In the genomic region with DNA sequence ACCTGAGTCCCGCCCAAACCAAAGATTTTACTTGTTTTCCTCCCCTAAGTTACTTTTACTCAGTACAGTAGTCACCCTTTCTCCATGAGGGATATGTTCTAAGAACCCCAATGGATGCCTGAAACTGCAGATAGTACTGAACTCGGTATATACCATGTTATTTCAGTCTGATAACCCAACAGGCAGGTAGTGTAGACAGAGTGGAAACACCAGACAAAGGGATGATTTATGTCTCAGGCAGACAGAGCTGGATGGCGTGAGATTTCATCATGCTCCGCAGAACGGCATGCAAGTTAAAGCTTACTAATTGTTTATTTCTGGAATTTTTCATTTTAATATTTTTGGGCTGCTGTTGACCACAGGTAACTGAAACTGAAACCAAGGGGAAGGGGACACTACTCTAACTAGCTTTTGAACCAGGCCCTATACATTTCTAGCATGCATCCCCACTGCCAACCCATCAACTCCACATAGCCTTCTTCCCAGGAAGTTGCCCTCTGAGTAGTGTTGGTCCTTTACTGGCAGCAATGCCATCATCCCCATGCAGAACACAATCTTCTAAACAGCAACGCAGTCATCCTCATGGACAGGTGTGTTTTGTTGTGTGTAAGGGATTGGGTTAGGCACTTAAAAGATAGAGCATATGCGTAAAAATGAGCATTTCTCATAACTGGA, we compare ENCODE assay signal across 1 cellular context.
TF ChIP-seq lines count a peak whose summit lies in the region.

No MANE protein-coding gene starts in this region.

TF ChIP-seq in K562, 482 proteins besides CTCF, POLR2A, EP300 and RAD21 (continued from another document and continues in another):
- TF ChIP-seq, protein P1, sequence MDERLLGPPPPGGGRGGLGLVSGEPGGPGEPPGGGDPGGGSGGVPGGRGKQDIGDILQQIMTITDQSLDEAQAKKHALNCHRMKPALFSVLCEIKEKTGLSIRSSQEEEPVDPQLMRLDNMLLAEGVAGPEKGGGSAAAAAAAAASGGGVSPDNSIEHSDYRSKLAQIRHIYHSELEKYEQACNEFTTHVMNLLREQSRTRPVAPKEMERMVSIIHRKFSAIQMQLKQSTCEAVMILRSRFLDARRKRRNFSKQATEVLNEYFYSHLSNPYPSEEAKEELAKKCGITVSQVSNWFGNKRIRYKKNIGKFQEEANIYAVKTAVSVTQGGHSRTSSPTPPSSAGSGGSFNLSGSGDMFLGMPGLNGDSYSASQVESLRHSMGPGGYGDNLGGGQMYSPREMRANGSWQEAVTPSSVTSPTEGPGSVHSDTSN (CRISPR knock-in tag; IDR thresholded peaks at IDR 0.05; ENCODE audit: low read depth), result peak; percentile 66
- TF ChIP-seq, protein P1 (tag; conservative IDR thresholded peaks at IDR 0.05; ENCODE audit: low read depth), result peak; percentile 96
- TF ChIP-seq MYC (IDR thresholded peaks at IDR 0.05; ENCODE audit: low read depth, low read length), result peak; percentile 38
- no peak for TF ChIP-seq MYC (CRISPR knock-in tag; IDR thresholded peaks at IDR 0.05; ENCODE audit: borderline replicate concordance, low read depth)
- TF ChIP-seq, protein P2, sequence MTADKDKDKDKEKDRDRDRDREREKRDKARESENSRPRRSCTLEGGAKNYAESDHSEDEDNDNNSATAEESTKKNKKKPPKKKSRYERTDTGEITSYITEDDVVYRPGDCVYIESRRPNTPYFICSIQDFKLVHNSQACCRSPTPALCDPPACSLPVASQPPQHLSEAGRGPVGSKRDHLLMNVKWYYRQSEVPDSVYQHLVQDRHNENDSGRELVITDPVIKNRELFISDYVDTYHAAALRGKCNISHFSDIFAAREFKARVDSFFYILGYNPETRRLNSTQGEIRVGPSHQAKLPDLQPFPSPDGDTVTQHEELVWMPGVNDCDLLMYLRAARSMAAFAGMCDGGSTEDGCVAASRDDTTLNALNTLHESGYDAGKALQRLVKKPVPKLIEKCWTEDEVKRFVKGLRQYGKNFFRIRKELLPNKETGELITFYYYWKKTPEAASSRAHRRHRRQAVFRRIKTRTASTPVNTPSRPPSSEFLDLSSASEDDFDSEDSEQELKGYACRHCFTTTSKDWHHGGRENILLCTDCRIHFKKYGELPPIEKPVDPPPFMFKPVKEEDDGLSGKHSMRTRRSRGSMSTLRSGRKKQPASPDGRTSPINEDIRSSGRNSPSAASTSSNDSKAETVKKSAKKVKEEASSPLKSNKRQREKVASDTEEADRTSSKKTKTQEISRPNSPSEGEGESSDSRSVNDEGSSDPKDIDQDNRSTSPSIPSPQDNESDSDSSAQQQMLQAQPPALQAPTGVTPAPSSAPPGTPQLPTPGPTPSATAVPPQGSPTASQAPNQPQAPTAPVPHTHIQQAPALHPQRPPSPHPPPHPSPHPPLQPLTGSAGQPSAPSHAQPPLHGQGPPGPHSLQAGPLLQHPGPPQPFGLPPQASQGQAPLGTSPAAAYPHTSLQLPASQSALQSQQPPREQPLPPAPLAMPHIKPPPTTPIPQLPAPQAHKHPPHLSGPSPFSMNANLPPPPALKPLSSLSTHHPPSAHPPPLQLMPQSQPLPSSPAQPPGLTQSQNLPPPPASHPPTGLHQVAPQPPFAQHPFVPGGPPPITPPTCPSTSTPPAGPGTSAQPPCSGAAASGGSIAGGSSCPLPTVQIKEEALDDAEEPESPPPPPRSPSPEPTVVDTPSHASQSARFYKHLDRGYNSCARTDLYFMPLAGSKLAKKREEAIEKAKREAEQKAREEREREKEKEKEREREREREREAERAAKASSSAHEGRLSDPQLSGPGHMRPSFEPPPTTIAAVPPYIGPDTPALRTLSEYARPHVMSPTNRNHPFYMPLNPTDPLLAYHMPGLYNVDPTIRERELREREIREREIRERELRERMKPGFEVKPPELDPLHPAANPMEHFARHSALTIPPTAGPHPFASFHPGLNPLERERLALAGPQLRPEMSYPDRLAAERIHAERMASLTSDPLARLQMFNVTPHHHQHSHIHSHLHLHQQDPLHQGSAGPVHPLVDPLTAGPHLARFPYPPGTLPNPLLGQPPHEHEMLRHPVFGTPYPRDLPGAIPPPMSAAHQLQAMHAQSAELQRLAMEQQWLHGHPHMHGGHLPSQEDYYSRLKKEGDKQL (CRISPR knock-in tag; IDR thresholded peaks at IDR 0.05; ENCODE audit: borderline replicate concordance), result no peak
- TF ChIP-seq TAF15 (IDR thresholded peaks at IDR 0.05; ENCODE audit: low read depth, low read length), result no peak
- TF ChIP-seq, protein P3, sequence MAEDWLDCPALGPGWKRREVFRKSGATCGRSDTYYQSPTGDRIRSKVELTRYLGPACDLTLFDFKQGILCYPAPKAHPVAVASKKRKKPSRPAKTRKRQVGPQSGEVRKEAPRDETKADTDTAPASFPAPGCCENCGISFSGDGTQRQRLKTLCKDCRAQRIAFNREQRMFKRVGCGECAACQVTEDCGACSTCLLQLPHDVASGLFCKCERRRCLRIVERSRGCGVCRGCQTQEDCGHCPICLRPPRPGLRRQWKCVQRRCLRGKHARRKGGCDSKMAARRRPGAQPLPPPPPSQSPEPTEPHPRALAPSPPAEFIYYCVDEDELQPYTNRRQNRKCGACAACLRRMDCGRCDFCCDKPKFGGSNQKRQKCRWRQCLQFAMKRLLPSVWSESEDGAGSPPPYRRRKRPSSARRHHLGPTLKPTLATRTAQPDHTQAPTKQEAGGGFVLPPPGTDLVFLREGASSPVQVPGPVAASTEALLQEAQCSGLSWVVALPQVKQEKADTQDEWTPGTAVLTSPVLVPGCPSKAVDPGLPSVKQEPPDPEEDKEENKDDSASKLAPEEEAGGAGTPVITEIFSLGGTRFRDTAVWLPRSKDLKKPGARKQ (CRISPR knock-in tag; IDR thresholded peaks at IDR 0.05), result no peak
- TF ChIP-seq, protein P4, sequence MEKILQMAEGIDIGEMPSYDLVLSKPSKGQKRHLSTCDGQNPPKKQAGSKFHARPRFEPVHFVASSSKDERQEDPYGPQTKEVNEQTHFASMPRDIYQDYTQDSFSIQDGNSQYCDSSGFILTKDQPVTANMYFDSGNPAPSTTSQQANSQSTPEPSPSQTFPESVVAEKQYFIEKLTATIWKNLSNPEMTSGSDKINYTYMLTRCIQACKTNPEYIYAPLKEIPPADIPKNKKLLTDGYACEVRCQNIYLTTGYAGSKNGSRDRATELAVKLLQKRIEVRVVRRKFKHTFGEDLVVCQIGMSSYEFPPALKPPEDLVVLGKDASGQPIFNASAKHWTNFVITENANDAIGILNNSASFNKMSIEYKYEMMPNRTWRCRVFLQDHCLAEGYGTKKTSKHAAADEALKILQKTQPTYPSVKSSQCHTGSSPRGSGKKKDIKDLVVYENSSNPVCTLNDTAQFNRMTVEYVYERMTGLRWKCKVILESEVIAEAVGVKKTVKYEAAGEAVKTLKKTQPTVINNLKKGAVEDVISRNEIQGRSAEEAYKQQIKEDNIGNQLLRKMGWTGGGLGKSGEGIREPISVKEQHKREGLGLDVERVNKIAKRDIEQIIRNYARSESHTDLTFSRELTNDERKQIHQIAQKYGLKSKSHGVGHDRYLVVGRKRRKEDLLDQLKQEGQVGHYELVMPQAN (IDR thresholded peaks at IDR 0.05; ENCODE audit: borderline replicate concordance), result no peak
- TF ChIP-seq, protein P5, sequence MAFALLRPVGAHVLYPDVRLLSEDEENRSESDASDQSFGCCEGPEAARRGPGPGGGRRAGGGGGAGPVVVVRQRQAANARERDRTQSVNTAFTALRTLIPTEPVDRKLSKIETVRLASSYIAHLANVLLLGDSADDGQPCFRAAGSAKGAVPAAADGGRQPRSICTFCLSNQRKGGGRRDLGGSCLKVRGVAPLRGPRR (CRISPR knock-in tag; IDR thresholded peaks at IDR 0.05), result no peak
- TF ChIP-seq CEBPB (tag; IDR thresholded peaks at IDR 0.05), result 0 out of 2 replicates have a peak, but pooled peaks have one; percentile 27
- TF ChIP-seq, protein P6, sequence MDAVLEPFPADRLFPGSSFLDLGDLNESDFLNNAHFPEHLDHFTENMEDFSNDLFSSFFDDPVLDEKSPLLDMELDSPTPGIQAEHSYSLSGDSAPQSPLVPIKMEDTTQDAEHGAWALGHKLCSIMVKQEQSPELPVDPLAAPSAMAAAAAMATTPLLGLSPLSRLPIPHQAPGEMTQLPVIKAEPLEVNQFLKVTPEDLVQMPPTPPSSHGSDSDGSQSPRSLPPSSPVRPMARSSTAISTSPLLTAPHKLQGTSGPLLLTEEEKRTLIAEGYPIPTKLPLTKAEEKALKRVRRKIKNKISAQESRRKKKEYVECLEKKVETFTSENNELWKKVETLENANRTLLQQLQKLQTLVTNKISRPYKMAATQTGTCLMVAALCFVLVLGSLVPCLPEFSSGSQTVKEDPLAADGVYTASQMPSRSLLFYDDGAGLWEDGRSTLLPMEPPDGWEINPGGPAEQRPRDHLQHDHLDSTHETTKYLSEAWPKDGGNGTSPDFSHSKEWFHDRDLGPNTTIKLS (IDR thresholded peaks at IDR 0.05; ENCODE audit: borderline replicate concordance, low read depth), result no peak
- no peak for TF ChIP-seq PCBP2 (IDR thresholded peaks at IDR 0.05; ENCODE audit: low read depth, low read length, poor library complexity, severe bottlenecking)
- TF ChIP-seq EHMT2 (IDR thresholded peaks at IDR 0.05), result no peak
- no peak for TF ChIP-seq ETV5 (CRISPR knock-in tag; IDR thresholded peaks at IDR 0.05; ENCODE audit: low read depth)
- TF ChIP-seq, protein P7, sequence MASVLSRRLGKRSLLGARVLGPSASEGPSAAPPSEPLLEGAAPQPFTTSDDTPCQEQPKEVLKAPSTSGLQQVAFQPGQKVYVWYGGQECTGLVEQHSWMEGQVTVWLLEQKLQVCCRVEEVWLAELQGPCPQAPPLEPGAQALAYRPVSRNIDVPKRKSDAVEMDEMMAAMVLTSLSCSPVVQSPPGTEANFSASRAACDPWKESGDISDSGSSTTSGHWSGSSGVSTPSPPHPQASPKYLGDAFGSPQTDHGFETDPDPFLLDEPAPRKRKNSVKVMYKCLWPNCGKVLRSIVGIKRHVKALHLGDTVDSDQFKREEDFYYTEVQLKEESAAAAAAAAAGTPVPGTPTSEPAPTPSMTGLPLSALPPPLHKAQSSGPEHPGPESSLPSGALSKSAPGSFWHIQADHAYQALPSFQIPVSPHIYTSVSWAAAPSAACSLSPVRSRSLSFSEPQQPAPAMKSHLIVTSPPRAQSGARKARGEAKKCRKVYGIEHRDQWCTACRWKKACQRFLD (CRISPR knock-in tag; IDR thresholded peaks at IDR 0.05), result peak; percentile 52; the same call in 1 of the 2 replicates
- TF ChIP-seq KLF13 (tag; IDR thresholded peaks at IDR 0.05; ENCODE audit: borderline replicate concordance, low read depth), result no peak
- 0 out of 2 replicates have a peak, but pooled peaks have one; percentile 27 for TF ChIP-seq ZNF212 (CRISPR knock-in tag; IDR thresholded peaks at IDR 0.05)
- TF ChIP-seq KDM2B (CRISPR knock-in tag; IDR thresholded peaks at IDR 0.05), result no peak
- peak; percentile 26; the same call in 1 of the 2 replicates for TF ChIP-seq EP400 (IDR thresholded peaks at IDR 0.05)
- TF ChIP-seq ADNP (tag; IDR thresholded peaks at IDR 0.05), result no peak
- TF ChIP-seq, protein P8, sequence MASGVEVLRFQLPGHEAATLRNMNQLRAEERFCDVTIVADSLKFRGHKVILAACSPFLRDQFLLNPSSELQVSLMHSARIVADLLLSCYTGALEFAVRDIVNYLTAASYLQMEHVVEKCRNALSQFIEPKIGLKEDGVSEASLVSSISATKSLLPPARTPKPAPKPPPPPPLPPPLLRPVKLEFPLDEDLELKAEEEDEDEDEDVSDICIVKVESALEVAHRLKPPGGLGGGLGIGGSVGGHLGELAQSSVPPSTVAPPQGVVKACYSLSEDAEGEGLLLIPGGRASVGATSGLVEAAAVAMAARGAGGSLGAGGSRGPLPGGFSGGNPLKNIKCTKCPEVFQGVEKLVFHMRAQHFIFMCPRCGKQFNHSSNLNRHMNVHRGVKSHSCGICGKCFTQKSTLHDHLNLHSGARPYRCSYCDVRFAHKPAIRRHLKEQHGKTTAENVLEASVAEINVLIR (CRISPR knock-in tag; IDR thresholded peaks at IDR 0.05), result 0 out of 2 replicates have a peak, but pooled peaks have one; percentile 3
- no peak for TF ChIP-seq ASH1L (IDR thresholded peaks at IDR 0.05; ENCODE audit: borderline replicate concordance, low read depth, partially characterized antibody)
- TF ChIP-seq, protein P9, sequence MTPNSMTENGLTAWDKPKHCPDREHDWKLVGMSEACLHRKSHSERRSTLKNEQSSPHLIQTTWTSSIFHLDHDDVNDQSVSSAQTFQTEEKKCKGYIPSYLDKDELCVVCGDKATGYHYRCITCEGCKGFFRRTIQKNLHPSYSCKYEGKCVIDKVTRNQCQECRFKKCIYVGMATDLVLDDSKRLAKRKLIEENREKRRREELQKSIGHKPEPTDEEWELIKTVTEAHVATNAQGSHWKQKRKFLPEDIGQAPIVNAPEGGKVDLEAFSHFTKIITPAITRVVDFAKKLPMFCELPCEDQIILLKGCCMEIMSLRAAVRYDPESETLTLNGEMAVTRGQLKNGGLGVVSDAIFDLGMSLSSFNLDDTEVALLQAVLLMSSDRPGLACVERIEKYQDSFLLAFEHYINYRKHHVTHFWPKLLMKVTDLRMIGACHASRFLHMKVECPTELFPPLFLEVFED (CRISPR knock-in tag; conservative IDR thresholded peaks at IDR 0.05), result 0 out of 2 replicates have a peak, but pooled peaks have one; percentile 20
- peak; percentile 41; the same call in 1 of the 2 replicates for TF ChIP-seq TEAD4 (IDR thresholded peaks at IDR 0.05; ENCODE audit: low read length)
- no peak for TF ChIP-seq TEAD4 (CRISPR knock-in tag; IDR thresholded peaks at IDR 0.05; ENCODE audit: borderline replicate concordance)
- no peak; the same call in 1 of the 2 replicates for TF ChIP-seq DMBX1 (CRISPR knock-in tag; IDR thresholded peaks at IDR 0.05; ENCODE audit: borderline replicate concordance)
- peak; percentile 44; the same call in 1 of the 2 replicates for TF ChIP-seq ZNF766 (CRISPR knock-in tag; conservative IDR thresholded peaks at IDR 0.05)
- TF ChIP-seq HNRNPLL (IDR thresholded peaks at IDR 0.05; ENCODE audit: low read depth, low read length, poor library complexity, severe bottlenecking), result no peak
- TF ChIP-seq, protein P10, sequence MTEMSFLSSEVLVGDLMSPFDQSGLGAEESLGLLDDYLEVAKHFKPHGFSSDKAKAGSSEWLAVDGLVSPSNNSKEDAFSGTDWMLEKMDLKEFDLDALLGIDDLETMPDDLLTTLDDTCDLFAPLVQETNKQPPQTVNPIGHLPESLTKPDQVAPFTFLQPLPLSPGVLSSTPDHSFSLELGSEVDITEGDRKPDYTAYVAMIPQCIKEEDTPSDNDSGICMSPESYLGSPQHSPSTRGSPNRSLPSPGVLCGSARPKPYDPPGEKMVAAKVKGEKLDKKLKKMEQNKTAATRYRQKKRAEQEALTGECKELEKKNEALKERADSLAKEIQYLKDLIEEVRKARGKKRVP (CRISPR knock-in tag; IDR thresholded peaks at IDR 0.05), result peak; percentile 95
- TF ChIP-seq, protein P11, sequence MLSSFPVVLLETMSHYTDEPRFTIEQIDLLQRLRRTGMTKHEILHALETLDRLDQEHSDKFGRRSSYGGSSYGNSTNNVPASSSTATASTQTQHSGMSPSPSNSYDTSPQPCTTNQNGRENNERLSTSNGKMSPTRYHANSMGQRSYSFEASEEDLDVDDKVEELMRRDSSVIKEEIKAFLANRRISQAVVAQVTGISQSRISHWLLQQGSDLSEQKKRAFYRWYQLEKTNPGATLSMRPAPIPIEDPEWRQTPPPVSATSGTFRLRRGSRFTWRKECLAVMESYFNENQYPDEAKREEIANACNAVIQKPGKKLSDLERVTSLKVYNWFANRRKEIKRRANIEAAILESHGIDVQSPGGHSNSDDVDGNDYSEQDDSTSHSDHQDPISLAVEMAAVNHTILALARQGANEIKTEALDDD (IDR thresholded peaks at IDR 0.05), result peak; percentile 36; the same call in 1 of the 2 replicates
